In genomic region chr5:122515709-122516431, GRCh38 we compare ENCODE assay signal across 8 cellular contexts.
DNase-seq lines count a peak whose midpoint lies in the region; ATAC-seq and TF ChIP-seq lines count a peak whose summit lies in the region.

No MANE protein-coding gene starts in this region.

- no peak overlapping the region for H3K27ac ChIP-seq in upper lobe of right lung

- H3K9me3 ChIP-seq in upper lobe of right lung: no peaks in the 10 kb centered on the region

- CTCF ChIA-PET in AG04449 (lab: Yijun Ruan, JAX): interaction anchor here (0.6 to 2.7 kb wide), 20 partner anchors 10 to 1091 kb away, joined by 3 to 21 read pairs (median 4); partner anchors contain the start of genes CEP120 and SNX2

- ATAC-seq in GM18519 (IDR thresholded peaks at IDR 0.05; ENCODE audit: low FRiP score, unreplicated experiment) (peak; percentile 73), upper lobe of right lung (peak; percentile 93)

- H3K36me3 ChIP-seq in upper lobe of right lung: no peaks in the 10 kb centered on the region

- H3K4me3 ChIP-seq in AG04449 (ENCODE audit: low read depth, low read length) (no peak overlapping the region), cardiac fibroblast (replicated peaks in 1 of 2; ENCODE audit: low read depth in 2 of 2, low read length in 2 of 2) (no peak overlapping the region), upper lobe of right lung (no peak overlapping the region)

- POLR2A ChIA-PET in AG04449 (lab: Yijun Ruan, JAX): no interaction called here

- no peaks in the 10 kb centered on the region for H3K4me1 ChIP-seq in upper lobe of right lung

- no peaks in the 10 kb centered on the region for H3K27me3 ChIP-seq in upper lobe of right lung

- intact Hi-C loops in upper lobe of right lung (cut with DNase I): no loop called here

- DNase-seq in AG04449 (ENCODE audit: low read depth, low spot score): peak; percentile 37
- peak; percentile 13 for DNase-seq in HS-5 (ENCODE audit: low read depth)
- DNase-seq in NCI-H82 treated with DMSO at 0.1 percent for 48 hours (lab: John Stamatoyannopoulos, UW; ENCODE audit: unreplicated experiment): peak; percentile 69
- DNase-seq in cardiac fibroblast (ENCODE audit: low read depth in 2 of 2): peak; percentile 85 to 88
- peak; percentile 60 for DNase-seq in kidney glomerular epithelial cell (lab: John Stamatoyannopoulos, UW)
- DNase-seq in upper lobe of right lung: no peak
- no peak for DNase-seq in effector CD8-positive, alpha-beta T cell (lab: John Stamatoyannopoulos, UW)

- peak; percentile 67 for TF ChIP-seq CTCF in AG04449 (IDR thresholded peaks at IDR 0.05; ENCODE audit: insufficient read depth, low read length, missing control alignments)
- peak; percentile 81 for TF ChIP-seq CTCF in cardiac fibroblast (IDR thresholded peaks at IDR 0.05; ENCODE audit: low read depth, low read length)
- TF ChIP-seq CTCF in upper lobe of right lung (IDR thresholded peaks at IDR 0.05): peak; percentile 64

Comparison
In these comparisons a context has a peak if more than half of its experiments do, and no peak if none do; other contexts are left out.
1. DNase-seq: peak in AG04449 (single experiment), HS-5 (single experiment), NCI-H82 treated with DMSO at 0.1 percent for 48 hours (single experiment), cardiac fibroblast (2 of 2) and kidney glomerular epithelial cell (single experiment); none in upper lobe of right lung (single experiment) and effector CD8-positive, alpha-beta T cell (single experiment).
2. Peak in every context shown above with its lines, with median percentiles within 50 percentile points of each other: CTCF ChIP-seq.